ENCODE assay signal across 8 cellular contexts in the genomic region with DNA sequence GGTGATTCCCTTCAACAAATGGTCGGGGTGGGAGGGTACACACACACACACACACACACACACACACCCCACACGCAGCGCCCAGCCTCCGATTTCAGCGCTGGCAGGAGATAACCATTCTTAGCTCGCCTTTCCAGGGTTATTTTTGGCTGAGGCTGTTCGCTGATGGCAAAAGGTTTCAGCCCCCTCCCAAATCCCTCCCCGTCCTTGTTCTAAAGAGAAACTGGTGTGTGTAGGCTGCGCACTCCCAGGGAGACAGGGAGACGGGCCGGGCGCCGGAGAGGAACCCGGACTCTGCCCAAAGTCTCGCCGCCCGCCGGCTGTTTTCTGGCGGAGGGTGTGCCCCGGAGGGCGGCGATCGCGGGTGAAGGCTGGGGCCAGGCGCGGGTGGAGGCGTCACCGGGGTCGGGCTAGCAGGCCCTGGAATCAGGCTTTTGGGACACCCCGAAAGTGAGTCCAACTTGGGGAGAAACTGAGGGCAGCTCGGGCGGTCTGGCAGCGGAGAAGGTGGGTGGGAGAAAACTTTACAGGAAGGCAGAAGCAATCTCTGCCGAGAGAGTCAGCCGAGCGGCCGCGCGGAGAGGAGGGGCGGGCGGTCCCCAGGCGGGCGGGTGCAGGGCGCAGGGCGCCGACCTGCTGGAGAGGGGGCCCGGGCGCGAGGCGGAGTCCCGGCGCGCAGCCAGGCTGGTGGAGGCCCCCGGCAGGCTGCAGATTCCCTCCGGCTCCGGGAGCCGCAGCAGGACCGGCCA. TPM values are rescaled to one million over a fixed set of nuclear protein-coding genes. Genes with fewer than 3 reads are reported as not detected.
DNase-seq lines count a peak whose midpoint lies in the region; ATAC-seq and TF ChIP-seq lines count a peak whose summit lies in the region.
"Not testable (repeated sequence)": the region's sequence is repeated elsewhere in the genome, so short reads cannot be mapped to it uniquely, and the experiment has no call there.

A gene (plus strand): TSS at position 242 of the 749 bp plus-strand sequence. CDS start 517 bp downstream, outside the sequence.

- H3K27me3 Mint-ChIP-seq in T-helper 2 cell treated with Interferon-gamma antibody and Interleukin-4, amounts not matched to agents 5 μg/mL and 100 μg/mL, for 36 hours (ENCODE audit: low read depth), result peaks cover 34% of the 10 kb centered on the region
- peaks cover 53% of the 10 kb centered on the region for H3K27me3 Mint-ChIP-seq in progenitor cell of endocrine pancreas

- DNase-seq in ELF-1 (ENCODE audit: low read depth, low spot score), result peak; percentile 14
- peak; percentile 7 for DNase-seq in HEK293T (ENCODE audit: extremely low spot score)
- DNase-seq in T-helper 2 cell treated with Interferon-gamma antibody and Interleukin-4, amounts not matched to agents 5 μg/mL and 100 μg/mL, for 36 hours (ENCODE audit: low spot score), result peak; percentile 4
- peak; percentile 4 to 23 (median 12) for DNase-seq in body of pancreas
- peak in 1 of 2 donors; percentile 58 for DNase-seq in foreskin fibroblast
- DNase-seq in lower leg skin (ENCODE audit: low spot score in 2 of 2), result not testable (repeated sequence)
- peak; percentile 18 for DNase-seq in progenitor cell of endocrine pancreas (ENCODE audit: low spot score, unreplicated experiment)
- peak in 1 of 2 donors; percentile 90 for DNase-seq in upper lobe of left lung

- H3K4me3 Mint-ChIP-seq in T-helper 2 cell treated with Interferon-gamma antibody and Interleukin-4, amounts not matched to agents 5 μg/mL and 100 μg/mL, for 36 hours, result peak within 1 kb of the TSS; percentile 76
- peak within 1 kb of the TSS; percentile 75 for H3K4me3 Mint-ChIP-seq in progenitor cell of endocrine pancreas (ENCODE audit: low read depth)

- H3K36me3 Mint-ChIP-seq in T-helper 2 cell treated with Interferon-gamma antibody and Interleukin-4, amounts not matched to agents 5 μg/mL and 100 μg/mL, for 36 hours (ENCODE audit: low read depth); progenitor cell of endocrine pancreas (ENCODE audit: insufficient read depth): not testable (repeated sequence)

- not testable (repeated sequence) for TF ChIP-seq POLR2A in body of pancreas (IDR thresholded peaks at IDR 0.05); lower leg skin (IDR thresholded peaks at IDR 0.05); upper lobe of left lung (IDR thresholded peaks at IDR 0.05)

- TF ChIP-seq EP300 in upper lobe of left lung (IDR thresholded peaks at IDR 0.05), result not testable (repeated sequence)

- H3K36me3 ChIP-seq in body of pancreas (replicated peaks in 1 of 2; ENCODE audit: insufficient read depth in 1 of 2, low read depth in 2 of 2); upper lobe of left lung: not testable (repeated sequence)

- not testable (repeated sequence) for H3K27me3 ChIP-seq in body of pancreas, upper lobe of left lung

- POLR2A ChIA-PET in HEK293T (lab: Yijun Ruan, JAX), result not testable (repeated sequence)

- peak; percentile 68 for ATAC-seq in body of pancreas
- peak; percentile 78 to 91 for ATAC-seq in upper lobe of left lung (ENCODE audit: low FRiP score in 2 of 2)

- not testable (repeated sequence) for H3K9me3 Mint-ChIP-seq in T-helper 2 cell treated with Interferon-gamma antibody and Interleukin-4, amounts not matched to agents 5 μg/mL and 100 μg/mL, for 36 hours; progenitor cell of endocrine pancreas (ENCODE audit: low read depth)

- intact Hi-C loops in body of pancreas (cut with DNase I); lower leg skin (cut with DNase I; ENCODE audit: low total_unique reads): not testable (repeated sequence)

- H3K4me1 Mint-ChIP-seq in T-helper 2 cell treated with Interferon-gamma antibody and Interleukin-4, amounts not matched to agents 5 μg/mL and 100 μg/mL, for 36 hours (ENCODE audit: low read depth); progenitor cell of endocrine pancreas (ENCODE audit: low read depth): not testable (repeated sequence)

- H3K4me3 ChIP-seq in body of pancreas (peak within 1 kb of the TSS in 1 of 2 donors; percentile 67), foreskin fibroblast (ENCODE audit: low read depth in 1 of 2, low read length in 2 of 2) (peak within 1 kb of the TSS; percentile 37 to 56), lower leg skin (ENCODE audit: low read depth, poor library complexity, severe bottlenecking) (peak within 1 kb of the TSS; percentile 35), upper lobe of left lung (peak within 1 kb of the TSS; percentile 44 to 59 (median 56))

- H3K4me1 ChIP-seq in body of pancreas, result not testable (repeated sequence)
- peaks cover 0 to 11% (median 3%) of the 10 kb centered on the region in 4 donors for H3K4me1 ChIP-seq in upper lobe of left lung

- H3K9me3 ChIP-seq in body of pancreas, upper lobe of left lung: not testable (repeated sequence)

- 0% methylated on average over 12 to 52 of the region's 58 CpGs for WGBS in body of pancreas, 2 donors
- WGBS in lower leg skin, 2 donors, result 0 to 1% methylated on average over 28 to 39 of the region's 58 CpGs
- WGBS in upper lobe of left lung, 2 donors, result 0 to 1% methylated on average over 1 to 34 of the region's 58 CpGs

- not testable (repeated sequence) for TF ChIP-seq CTCF in body of pancreas (IDR thresholded peaks at IDR 0.05); foreskin fibroblast (IDR thresholded peaks at IDR 0.05; ENCODE audit: low read depth, low read length); lower leg skin (IDR thresholded peaks at IDR 0.05); progenitor cell of endocrine pancreas (IDR thresholded peaks at IDR 0.05; ENCODE audit: unreplicated experiment); upper lobe of left lung (IDR thresholded peaks at IDR 0.05)

- H3K27ac ChIP-seq in body of pancreas, result not testable (repeated sequence)
- H3K27ac ChIP-seq in upper lobe of left lung, result peak within 1 kb of the TSS in 3 of 4 donors; percentile 17 to 79 (median 77)

- CTCF ChIA-PET in HEK293T (lab: Yijun Ruan, JAX), result not testable (repeated sequence)

- H3K27ac Mint-ChIP-seq in T-helper 2 cell treated with Interferon-gamma antibody and Interleukin-4, amounts not matched to agents 5 μg/mL and 100 μg/mL, for 36 hours; progenitor cell of endocrine pancreas: not testable (repeated sequence)

RNA-seq across cellular contexts. Expression of the gene that starts here (rescaled TPM):
- total RNA-seq in body of pancreas (1 to 10 TPM; 6.5 to 6.9 TPM), lower leg skin (10 to 100 TPM in 1 of 4 donors, 1 to 10 TPM in 3; 7.3 to 16.8 (median 8.7) TPM), progenitor cell of endocrine pancreas (3.6 and 3.9 TPM in 2 replicates), upper lobe of left lung (10 to 100 TPM in 5 of 6 donors, 1 to 10 TPM in 1; 9.4 to 32.1 (median 16.0) TPM)
